Comparison of ENCODE assay signal across 8 cellular contexts in the genomic region with DNA sequence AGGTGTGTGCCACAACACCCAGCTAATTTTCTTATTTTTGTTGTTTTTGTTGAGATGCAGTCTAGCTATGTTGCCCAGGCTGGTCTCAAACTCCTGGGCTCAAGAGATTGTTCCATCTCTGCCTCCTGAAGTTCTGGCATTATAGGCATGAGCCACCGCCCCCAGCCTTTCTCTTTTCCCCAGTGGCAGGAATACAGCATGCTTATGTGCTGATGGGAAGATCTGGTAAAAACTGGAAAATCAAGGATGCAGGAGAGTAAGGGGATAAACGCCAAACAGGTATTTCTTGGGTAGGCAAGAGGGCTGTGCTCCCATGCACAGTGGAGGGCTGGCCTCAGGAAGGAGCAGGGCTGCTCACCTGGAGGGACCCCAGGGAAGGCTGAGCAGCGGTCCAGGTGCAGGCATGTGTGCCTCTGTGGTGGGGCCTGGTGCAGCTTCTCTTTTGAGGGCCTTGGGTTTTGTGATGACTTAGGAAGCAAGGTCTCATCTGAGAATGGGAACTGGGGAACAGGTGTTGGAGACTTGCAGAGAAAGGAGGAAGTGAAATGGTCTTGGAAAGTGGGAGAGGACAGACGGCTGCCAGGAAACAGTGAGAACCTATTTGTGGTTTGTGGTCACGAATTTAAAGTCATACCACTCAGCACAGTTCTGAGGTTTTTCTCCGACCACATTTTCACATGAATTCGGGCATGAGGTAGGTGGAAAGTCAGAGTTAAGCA.
A peak's percentile ranks its signal among the peaks of the same experiment; 100 is the strongest.
DNase-seq lines count a peak whose midpoint lies in the region; ATAC-seq and TF ChIP-seq lines count a peak whose summit lies in the region.
"Had no signal": no experiment of that assay in that cellular context is flagged by ENCODE, and none has a peak within 500 bp of the region (broad histone marks: within the 10 kb centered on the region; RNA-seq: fewer than 3 reads in every experiment).

No MANE protein-coding gene starts in this region.

- H3K4me2 ChIP-seq in hepatocyte = no peak overlapping the region

- 81% methylated on average over 7 of the region's 7 CpGs for WGBS in hepatocyte (ENCODE audit: low lambda C conversion rate, missing lambda C conversion rate)

- H3K4me3 ChIP-seq in choroid plexus epithelial cell (ENCODE audit: low read depth, low read length) (no peak overlapping the region), hepatocyte (no peak overlapping the region)
- H3K4me3 ChIP-seq: SK-N-MC had no signal

- H3K9me2 ChIP-seq in hepatocyte (replicated peaks; ENCODE audit: insufficient read depth) = no peaks in the 10 kb centered on the region

- H3K27ac ChIP-seq in hepatocyte = no peak overlapping the region
- H3K27ac ChIP-seq: SK-N-MC had no signal

- H3K27me3 ChIP-seq in hepatocyte = no peaks in the 10 kb centered on the region

- no peaks in the 10 kb centered on the region for H4K20me1 ChIP-seq in hepatocyte (ENCODE audit: insufficient read depth, poor library complexity, severe bottlenecking)

- H3K4me1 ChIP-seq in hepatocyte (ENCODE audit: insufficient read depth) = no peaks in the 10 kb centered on the region

- peak; percentile 50 for DNase-seq in NAMALWA (ENCODE audit: low spot score)
- DNase-seq in choroid plexus epithelial cell (ENCODE audit: low read depth) = peak; percentile 74
- no peak for DNase-seq in hepatocyte (ENCODE audit: low spot score)
- no peak for DNase-seq in NCI-H524 treated with DMSO at 0.1 percent for 48 hours (lab: John Stamatoyannopoulos, UW)
- no peak for DNase-seq in AG08395 (ENCODE audit: low spot score)

- TF ChIP-seq CTCF in choroid plexus epithelial cell (conservative IDR thresholded peaks at IDR 0.05; ENCODE audit: low read depth, low read length) (no peak), hepatocyte (IDR thresholded peaks at IDR 0.05; ENCODE audit: poor library complexity) (no peak)

- no peaks in the 10 kb centered on the region for H3K36me3 ChIP-seq in hepatocyte (replicated peaks; ENCODE audit: insufficient read depth, low read depth)

- no peak overlapping the region for H2AFZ ChIP-seq in hepatocyte

- ATAC-seq in GM18867 (IDR thresholded peaks at IDR 0.05; ENCODE audit: unreplicated experiment) (peak; percentile 77), HG02610 (IDR thresholded peaks at IDR 0.05; ENCODE audit: unreplicated experiment) (peak; percentile 89)

- no peaks in the 10 kb centered on the region for H3K9me3 ChIP-seq in hepatocyte (ENCODE audit: low read depth)

- no peaks in the 10 kb centered on the region for H3K79me2 ChIP-seq in hepatocyte

Comparison
In these comparisons a context has a peak if more than half of its experiments do, and no peak if none do; other contexts are left out.
1. DNase-seq: peak in NAMALWA (single experiment) and choroid plexus epithelial cell (single experiment); none in hepatocyte (single experiment), NCI-H524 treated with DMSO at 0.1 percent for 48 hours (single experiment) and AG08395 (single experiment).